15 cellular contexts compared by ENCODE assay signal in genomic region chr1:101282314-101283087, GRCh38. TPM values are rescaled to one million over a fixed set of nuclear protein-coding genes. Genes with fewer than 3 reads are reported as not detected.
DNase-seq lines count a peak whose midpoint lies in the region; ATAC-seq and TF ChIP-seq lines count a peak whose summit lies in the region.
"Had no signal": no experiment of that assay in that cellular context is flagged by ENCODE, and none has a peak within 500 bp of the region (broad histone marks: within the 10 kb centered on the region; RNA-seq: fewer than 3 reads in every experiment).

No MANE protein-coding gene starts in this region.

- no peaks in the 10 kb centered on the region for H3K36me3 ChIP-seq in right atrium auricular region
- H3K36me3 ChIP-seq: HAP-1, thyroid gland had no signal

- ATAC-seq in activated naive CD4-positive, alpha-beta T cell treated with anti-CD3 and anti-CD28 coated beads, Interleukin-2, amount 50 U/mL, for 72 hours = no peak
- ATAC-seq in HG02588 (IDR thresholded peaks at IDR 0.05; ENCODE audit: unreplicated experiment) (no peak), GM21447 (IDR thresholded peaks at IDR 0.05; ENCODE audit: unreplicated experiment) (no peak)

- H3K4me3 ChIP-seq in right atrium auricular region (no peak overlapping the region), fibroblast of mammary gland (ENCODE audit: control insufficient read depth, low read depth, low read length) (no peak overlapping the region)
- H3K4me3 ChIP-seq: HAP-1, thyroid gland had no signal

- H3K27me3 ChIP-seq in right atrium auricular region = no peaks in the 10 kb centered on the region
- H3K27me3 ChIP-seq: thyroid gland had no signal

- TF ChIP-seq CTCF in right atrium auricular region (IDR thresholded peaks at IDR 0.05) (no peak), fibroblast of mammary gland (conservative IDR thresholded peaks at IDR 0.05; ENCODE audit: control insufficient read depth, insufficient read depth, low read depth, low read length) (no peak)

- H3K36me3 Mint-ChIP-seq in activated naive CD4-positive, alpha-beta T cell treated with anti-CD3 and anti-CD28 coated beads, Interleukin-2, amount 50 U/mL, for 72 hours = peaks cover 0 to 16% of the 10 kb centered on the region in 2 donors

- DNase-seq in right atrium auricular region (ENCODE audit: low spot score) = peak; percentile 43
- DNase-seq in cardiac septum (ENCODE audit: low spot score) = no peak
- DNase-seq in activated naive CD4-positive, alpha-beta T cell treated with anti-CD3 and anti-CD28 coated beads, Interleukin-2, amount 50 U/mL, for 72 hours (ENCODE audit: low spot score in 2 of 2) = no peak
- peak; percentile 37 for DNase-seq in fibroblast of mammary gland (ENCODE audit: low read depth)
- DNase-seq in AG08396 (ENCODE audit: low spot score) = no peak
- DNase-seq in activated CD4-positive, CD25-positive, alpha-beta regulatory T cell (lab: John Stamatoyannopoulos, UW) = no peak
- DNase-seq: DMS53, islet precursor cell, midbrain, NCI-H2081 treated with DMSO at 0.1 percent for 48 hours, thyroid gland had no signal

- intact Hi-C loops in cardiac septum (cut with DNase I) = no loop called here

- peaks cover 0 to 5% of the 10 kb centered on the region in 2 donors for H3K9me3 ChIP-seq in right atrium auricular region
- H3K9me3 ChIP-seq: HAP-1, thyroid gland had no signal

- H3K9me3 Mint-ChIP-seq in activated naive CD4-positive, alpha-beta T cell treated with anti-CD3 and anti-CD28 coated beads, Interleukin-2, amount 50 U/mL, for 72 hours = no peaks in the 10 kb centered on the region

- H3K27ac Mint-ChIP-seq in activated naive CD4-positive, alpha-beta T cell treated with anti-CD3 and anti-CD28 coated beads, Interleukin-2, amount 50 U/mL, for 72 hours = peak overlapping the region; percentile 6 to 91

- H3K27ac ChIP-seq in right atrium auricular region = no peak overlapping the region
- H3K27ac ChIP-seq: HL-60, thyroid gland had no signal

- H3K4me1 ChIP-seq in right atrium auricular region = no peaks in the 10 kb centered on the region
- H3K4me1 ChIP-seq: thyroid gland had no signal

RNA-seq across cellular contexts. Expression of gene S1PR1, which starts 45.7 kb away (rescaled TPM):
- total RNA-seq in right atrium auricular region (100 to 1,000 TPM in 1 of 2 donors, 10 to 100 TPM in 1; 92.2 to 125 TPM), cardiac septum (57.9 TPM)
- total RNA-seq in activated naive CD4-positive, alpha-beta T cell treated with anti-CD3 and anti-CD28 coated beads, Interleukin-2, amount 50 U/mL, for 72 hours = 100 to 1,000 TPM; 125 to 221 TPM

Comparison
In these comparisons a context has a peak if more than half of its experiments do, and no peak if none do; other contexts are left out.
1. DNase-seq: peak in right atrium auricular region (single experiment) and fibroblast of mammary gland (single experiment); none in cardiac septum (single experiment), activated naive CD4-positive, alpha-beta T cell treated with anti-CD3 and anti-CD28 coated beads, Interleukin-2, amount 50 U/mL, for 72 hours (0 of 2), AG08396 (single experiment) and activated CD4-positive, CD25-positive, alpha-beta regulatory T cell (0 of 4).